In the genomic region with DNA sequence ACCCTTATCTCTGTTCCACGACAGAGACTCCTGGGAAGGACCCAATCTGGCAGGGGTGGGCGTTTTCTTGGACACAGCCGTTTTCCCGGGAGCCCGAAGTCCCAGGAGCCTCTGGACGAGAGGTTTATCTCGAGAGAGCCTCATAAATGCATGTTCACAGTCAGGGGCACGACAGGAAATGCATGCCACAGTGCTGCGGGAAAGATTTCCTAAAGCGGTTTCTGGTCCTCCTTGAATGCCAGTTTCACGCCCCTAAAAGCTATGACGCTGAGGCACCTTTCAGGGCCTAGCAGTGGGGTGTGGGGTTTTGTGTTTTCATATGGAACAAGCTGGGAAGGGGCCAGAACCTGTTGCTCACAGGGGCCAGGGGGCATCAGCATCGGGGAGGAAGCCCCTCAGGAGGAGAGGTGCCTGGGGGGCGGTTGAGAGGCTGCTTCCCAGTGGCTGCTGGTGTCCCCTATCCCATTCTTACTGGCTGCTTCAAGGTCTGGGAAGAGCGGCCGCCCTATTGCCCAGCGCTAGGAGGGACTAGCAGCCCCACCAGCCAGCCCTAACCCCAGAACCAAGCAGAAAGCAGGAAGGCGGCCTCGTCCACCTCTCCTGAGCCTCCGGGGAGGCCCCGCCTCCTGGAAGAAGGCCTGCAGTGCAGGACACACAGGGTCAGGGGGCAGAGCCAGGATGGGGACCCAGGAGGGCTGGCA, we compare ENCODE assay signal across 17 cellular contexts.
DNase-seq lines count a peak whose midpoint lies in the region; ATAC-seq, FAIRE-seq and TF ChIP-seq lines count a peak whose summit lies in the region.
"Had no signal": no experiment of that assay in that cellular context is flagged by ENCODE, and none has a peak within 500 bp of the region (broad histone marks: within the 10 kb centered on the region; RNA-seq: fewer than 3 reads in every experiment).

No MANE protein-coding gene starts in this region.

- TF ChIP-seq EP300 in H1 (IDR thresholded peaks at IDR 0.05; ENCODE audit: borderline replicate concordance in 1 of 2, low read depth in 2 of 2, low read length in 2 of 2) (no peak), suprapubic skin (IDR thresholded peaks at IDR 0.05) (no peak)

- no peak overlapping the region for H3K4me3 ChIP-seq in Jurkat, Clone E6-1 (ENCODE audit: low read length)
- no peak overlapping the region for H3K4me3 ChIP-seq in H1 (ENCODE audit: extremely low read depth in 1 of 4, insufficient read depth in 2 of 4, low read depth in 3 of 4, low read length in 4 of 4)
- H3K4me3 ChIP-seq in suprapubic skin = no peak overlapping the region
- H3K4me3 ChIP-seq in OCI-LY7 (ENCODE audit: low read depth, low read length, poor library complexity, severe bottlenecking) = no peak overlapping the region
- H3K4me3 ChIP-seq: GM12878, tibial nerve had no signal

- H2AFZ ChIP-seq in H1 (ENCODE audit: low read length) = no peak overlapping the region
- H2AFZ ChIP-seq in OCI-LY7 (ENCODE audit: low read length) = no peak overlapping the region

- peak overlapping the region; percentile 4 for H3K56ac ChIP-seq in H1 (replicated peaks; ENCODE audit: insufficient read length, low read depth, low read length)

- no peak overlapping the region for H4K5ac ChIP-seq in H1 (ENCODE audit: insufficient read length, low read depth, low read length)

- H3K4me3 Mint-ChIP-seq in naive B cell = peak overlapping the region in 7 of 8 donors; percentile 42 to 96 (median 70)

- H3K36me3 ChIP-seq in H1 (ENCODE audit: control insufficient read depth in 2 of 4, insufficient read depth in 4 of 4, low read length in 3 of 4) (peaks cover 0 to 3% (median under 1%) of the 10 kb centered on the region in 4 experiments; a peak in 3 of 8 replicates), suprapubic skin (peaks cover 32% of the 10 kb centered on the region), OCI-LY7 (ENCODE audit: insufficient read depth, low read length) (no peaks in the 10 kb centered on the region)

- H2BK5ac ChIP-seq in H1 (ENCODE audit: low read depth, low read length) = peak overlapping the region; percentile 85

- POLR2A ChIA-PET in H1 (lab: Charles Lee; ENCODE audit: partially characterized antibody) = interaction anchor here (1.2 to 1.4 kb wide), 2 partner anchors 9 to 10 kb away, joined by 3 read pairs; no protein-coding TSS in a partner anchor
- POLR2A ChIA-PET in OCI-LY7 (lab: Charles Lee) = no interaction called here

- H2AK5ac ChIP-seq in H1 (ENCODE audit: low read depth, low read length) = no peak overlapping the region

- intact Hi-C loops in OCI-LY7 (cut with micrococcal nuclease; ENCODE audit: unreplicated experiment) = no loop called here

- peak overlapping the region; percentile 63 for H3K4ac ChIP-seq in H1 (replicated peaks; ENCODE audit: insufficient read length, low read depth, low read length)

- H3K36me3 Mint-ChIP-seq in naive B cell = peaks cover 5 to 6% of the 10 kb centered on the region in 2 donors

- H3K9me3 Mint-ChIP-seq in naive B cell = no peaks in the 10 kb centered on the region

- ATAC-seq in naive B cell (ENCODE audit: low read depth in 2 of 2) (no peak), GM21390 (IDR thresholded peaks at IDR 0.05; ENCODE audit: unreplicated experiment) (no peak)

- H3K79me2 ChIP-seq in H1 (ENCODE audit: control insufficient read depth in 1 of 2, insufficient read depth in 2 of 2, low read length in 2 of 2) (no peaks in the 10 kb centered on the region), OCI-LY7 (ENCODE audit: insufficient read depth, low read depth, low read length) (no peaks in the 10 kb centered on the region)

- no peak overlapping the region for H2BK15ac ChIP-seq in H1 (ENCODE audit: low read length)

- H4K20me1 ChIP-seq in H1 (replicated peaks in 1 of 2; ENCODE audit: control insufficient read depth in 1 of 2, insufficient read depth in 2 of 2, low read length in 2 of 2) (no peaks in the 10 kb centered on the region), OCI-LY7 (ENCODE audit: insufficient read depth, low read length) (no peaks in the 10 kb centered on the region)

- no peak for TF ChIP-seq CTCF in H1 (IDR thresholded peaks at IDR 0.05; ENCODE audit: control extremely low read depth in 1 of 3, insufficient read depth in 1 of 3, low read depth in 1 of 3, low read length in 3 of 3)
- TF ChIP-seq CTCF in suprapubic skin (IDR thresholded peaks at IDR 0.05) = no peak
- TF ChIP-seq CTCF in OCI-LY7 (conservative IDR thresholded peaks at IDR 0.05; ENCODE audit: low read length) = no peak

- H3K14ac ChIP-seq in H1 (ENCODE audit: insufficient read length) = no peak overlapping the region

- H3K9ac ChIP-seq in H1 (replicated peaks in 1 of 4; ENCODE audit: extremely low read depth in 1 of 4, low read depth in 3 of 4, low read length in 3 of 4) = no peak overlapping the region

- 47% methylated on average over 16 of the region's 21 CpGs; no CpG with 5 or more reads in 1 of the 2 experiments for WGBS in H1 (ENCODE audit: extremely low coverage in 1 of 2, insufficient coverage in 1 of 2, insufficient read length in 1 of 2, insufficient replicate concordance in 2 of 2, low coverage in 1 of 2, low lambda C conversion rate in 2 of 2, missing lambda C conversion rate in 1 of 2), 2 experiments
- WGBS in suprapubic skin = 69% methylated on average over 7 of the region's 21 CpGs

- no peak overlapping the region for H2BK12ac ChIP-seq in H1 (ENCODE audit: low read depth, low read length)

- peak overlapping the region; percentile 48; the same call in 1 of the 2 replicates for H2BK20ac ChIP-seq in H1 (ENCODE audit: low read length)

- H3K27me3 Mint-ChIP-seq in naive B cell = no peaks in the 10 kb centered on the region

- H3K79me1 ChIP-seq in H1 (ENCODE audit: low read depth, low read length) = 0 out of 2 replicates have a peak, but pooled peaks cover 3% of the 10 kb centered on the region

- no peaks in the 10 kb centered on the region for H3K9me2 ChIP-seq in OCI-LY7 (ENCODE audit: insufficient read depth, low read length)

- TF ChIP-seq POLR2A in H1 (IDR thresholded peaks at IDR 0.05; ENCODE audit: control extremely low read depth in 1 of 2, low read depth in 2 of 2, low read length in 2 of 2) (no peak), suprapubic skin (IDR thresholded peaks at IDR 0.05) (no peak)

- no peak for TF ChIP-seq RAD21 in H1 (IDR thresholded peaks at IDR 0.05 in 1 of 2, conservative IDR thresholded peaks at IDR 0.05 in 1 of 2; ENCODE audit: low read depth in 2 of 2, low read length in 2 of 2)

- CTCF ChIA-PET in H1 (lab: Charles Lee; ENCODE audit: partially characterized antibody) = interaction anchor here (0.8 to 2.1 kb wide), 7 partner anchors 12 to 74 kb away, joined by 3 to 6 read pairs (median 4); no protein-coding TSS in a partner anchor
- CTCF ChIA-PET in OCI-LY7 (lab: Charles Lee; ENCODE audit: unreplicated experiment) = no interaction called here

- H3K27ac ChIP-seq in H1 (ENCODE audit: low read depth, low read length) = peak overlapping the region; percentile 35
- no peak overlapping the region for H3K27ac ChIP-seq in suprapubic skin
- no peak overlapping the region for H3K27ac ChIP-seq in OCI-LY7 (ENCODE audit: low read depth, low read length, poor library complexity, severe bottlenecking)
- H3K27ac ChIP-seq: C4-2B had no signal

- peaks cover 52 to 86% (median 80%) of the 10 kb centered on the region in 3 donors for H3K4me1 Mint-ChIP-seq in naive B cell

- no peak overlapping the region for H2BK120ac ChIP-seq in H1 (replicated peaks; ENCODE audit: low read depth, low read length)

- H3K27me3 ChIP-seq in H1 (replicated peaks in 1 of 4; ENCODE audit: control insufficient read depth in 3 of 4, extremely low read depth in 1 of 4, insufficient read depth in 3 of 4, low read length in 3 of 4) = no peaks in the 10 kb centered on the region
- no peaks in the 10 kb centered on the region for H3K27me3 ChIP-seq in suprapubic skin
- H3K27me3 ChIP-seq: tibial nerve had no signal

- H3K27ac Mint-ChIP-seq in naive B cell = peak overlapping the region; percentile 93 to 100 (median 99)

- H3K18ac ChIP-seq in H1 (ENCODE audit: extremely low read depth, low read length) = peak overlapping the region; percentile 71; the same call in 1 of the 2 replicates

- no peak overlapping the region for H3K23ac ChIP-seq in H1 (ENCODE audit: insufficient read length)

- peak overlapping the region; percentile 79 for H4K91ac ChIP-seq in H1 (replicated peaks; ENCODE audit: insufficient read length, low read length)

- DNase-seq in EH (ENCODE audit: low read depth) (peak; percentile 74), H1 (ENCODE audit: low read depth in 1 of 2, low spot score in 2 of 2) (peak in 1 of 2 experiments; percentile 67), naive B cell (peak; percentile 27), suprapubic skin (ENCODE audit: low spot score in 2 of 2) (no peak), OCI-LY7 (ENCODE audit: low spot score) (no peak), hippocampal formation (lab: John Stamatoyannopoulos, UW) (no peak)
- peak; percentile 25 for DNase-seq in Jurkat, Clone E6-1 (ENCODE audit: low read depth, low spot score)
- DNase-seq: activated gamma-delta T cell treated with Interleukin-2 at 50 U/mL for 16 hours; DND-41; effector CD4-positive, alpha-beta T cell; NCI-H1436; NCI-H446 treated with DMSO at 0.1 percent for 48 hours had no signal

- H3K9me3 ChIP-seq in H1 (ENCODE audit: insufficient read depth in 2 of 2, low read depth in 1 of 2, low read length in 1 of 2) = no peaks in the 10 kb centered on the region
- H3K9me3 ChIP-seq in suprapubic skin = no peaks in the 10 kb centered on the region
- H3K9me3 ChIP-seq in OCI-LY7 (ENCODE audit: low read length) = no peaks in the 10 kb centered on the region
- H3K9me3 ChIP-seq: tibial nerve had no signal

- H3K4me1 ChIP-seq in H1 (replicated peaks in 1 of 4; ENCODE audit: control insufficient read depth in 3 of 4, insufficient read depth in 4 of 4, low read length in 3 of 4) (peaks cover 5 to 56% (median 46%) of the 10 kb centered on the region in 4 experiments), suprapubic skin (peaks cover 23% of the 10 kb centered on the region), OCI-LY7 (ENCODE audit: insufficient read depth, low read length, poor library complexity, severe bottlenecking) (peaks cover 39% of the 10 kb centered on the region)

- BruUV-seq in OCI-LY7 (replicated peaks; lab: Mats Ljungman, UMichigan) = no TSS peak

- H3K23me2 ChIP-seq in H1 (ENCODE audit: low read depth, low read length) = no peaks in the 10 kb centered on the region

- no peak for FAIRE-seq in H1 (lab: Jason Lieb, UNC)
- FAIRE-seq: GM12878, keratinocyte had no signal

- H3K4me2 ChIP-seq in H1 (ENCODE audit: insufficient read depth in 1 of 2, low read depth in 2 of 2, low read length in 2 of 2) = peak overlapping the region in 1 of 2 experiments; percentile 9; a peak in 1 of 4 replicates
- H3K4me2 ChIP-seq in OCI-LY7 (ENCODE audit: low read length) = no peak overlapping the region

- H4K8ac ChIP-seq in H1 (ENCODE audit: extremely low read depth, insufficient read depth, low read length) = no peak overlapping the region; the same call in 1 of the 2 replicates

TF ChIP-seq in H1, 55 proteins besides CTCF, POLR2A, EP300 and RAD21 (continues in another document):
- no peak for TF ChIP-seq CBX8 (IDR thresholded peaks at IDR 0.05; ENCODE audit: borderline replicate concordance, low read depth, low read length)
- TF ChIP-seq EZH2 (IDR thresholded peaks at IDR 0.05; ENCODE audit: low read depth, low read length, severe bottlenecking) = no peak
- TF ChIP-seq SP4 (IDR thresholded peaks at IDR 0.05; ENCODE audit: low read length) = no peak
- TF ChIP-seq BRCA1 (IDR thresholded peaks at IDR 0.05; ENCODE audit: low read depth, low read length) = no peak
- no peak for TF ChIP-seq TAF7 (optimal IDR thresholded peaks at IDR 0.05; ENCODE audit: borderline replicate concordance, low read depth, low read length)

Comparison
In these comparisons a context has a peak if more than half of its experiments do, and no peak if none do; other contexts are left out.
1. DNase-seq: peak in EH (single experiment), Jurkat, Clone E6-1 (single experiment) and naive B cell (single experiment); none in suprapubic skin (0 of 2), OCI-LY7 (single experiment) and hippocampal formation (0 of 2).